In genomic region chr1:165884690-165885304, GRCh38 we compare ENCODE assay signal across 1 cellular context.
TF ChIP-seq lines count a peak whose summit lies in the region.

No MANE protein-coding gene starts in this region.

TF ChIP-seq in GM12878, 131 proteins besides CTCF, POLR2A, EP300 and RAD21:
- TF ChIP-seq NBN (IDR thresholded peaks at IDR 0.05) (no peak), BRCA1 (IDR thresholded peaks at IDR 0.05; ENCODE audit: low read depth, low read length) (no peak), IKZF1 (conservative IDR thresholded peaks at IDR 0.05) (peak; percentile 34; the same call in 1 of the 2 replicates)
- TF ChIP-seq, protein P1, sequence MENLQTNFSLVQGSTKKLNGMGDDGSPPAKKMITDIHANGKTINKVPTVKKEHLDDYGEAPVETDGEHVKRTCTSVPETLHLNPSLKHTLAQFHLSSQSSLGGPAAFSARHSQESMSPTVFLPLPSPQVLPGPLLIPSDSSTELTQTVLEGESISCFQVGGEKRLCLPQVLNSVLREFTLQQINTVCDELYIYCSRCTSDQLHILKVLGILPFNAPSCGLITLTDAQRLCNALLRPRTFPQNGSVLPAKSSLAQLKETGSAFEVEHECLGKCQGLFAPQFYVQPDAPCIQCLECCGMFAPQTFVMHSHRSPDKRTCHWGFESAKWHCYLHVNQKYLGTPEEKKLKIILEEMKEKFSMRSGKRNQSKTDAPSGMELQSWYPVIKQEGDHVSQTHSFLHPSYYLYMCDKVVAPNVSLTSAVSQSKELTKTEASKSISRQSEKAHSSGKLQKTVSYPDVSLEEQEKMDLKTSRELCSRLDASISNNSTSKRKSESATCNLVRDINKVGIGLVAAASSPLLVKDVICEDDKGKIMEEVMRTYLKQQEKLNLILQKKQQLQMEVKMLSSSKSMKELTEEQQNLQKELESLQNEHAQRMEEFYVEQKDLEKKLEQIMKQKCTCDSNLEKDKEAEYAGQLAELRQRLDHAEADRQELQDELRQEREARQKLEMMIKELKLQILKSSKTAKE (IDR thresholded peaks at IDR 0.05; ENCODE audit: low read depth, poor library complexity, severe bottlenecking) = no peak
